In the genomic region with DNA sequence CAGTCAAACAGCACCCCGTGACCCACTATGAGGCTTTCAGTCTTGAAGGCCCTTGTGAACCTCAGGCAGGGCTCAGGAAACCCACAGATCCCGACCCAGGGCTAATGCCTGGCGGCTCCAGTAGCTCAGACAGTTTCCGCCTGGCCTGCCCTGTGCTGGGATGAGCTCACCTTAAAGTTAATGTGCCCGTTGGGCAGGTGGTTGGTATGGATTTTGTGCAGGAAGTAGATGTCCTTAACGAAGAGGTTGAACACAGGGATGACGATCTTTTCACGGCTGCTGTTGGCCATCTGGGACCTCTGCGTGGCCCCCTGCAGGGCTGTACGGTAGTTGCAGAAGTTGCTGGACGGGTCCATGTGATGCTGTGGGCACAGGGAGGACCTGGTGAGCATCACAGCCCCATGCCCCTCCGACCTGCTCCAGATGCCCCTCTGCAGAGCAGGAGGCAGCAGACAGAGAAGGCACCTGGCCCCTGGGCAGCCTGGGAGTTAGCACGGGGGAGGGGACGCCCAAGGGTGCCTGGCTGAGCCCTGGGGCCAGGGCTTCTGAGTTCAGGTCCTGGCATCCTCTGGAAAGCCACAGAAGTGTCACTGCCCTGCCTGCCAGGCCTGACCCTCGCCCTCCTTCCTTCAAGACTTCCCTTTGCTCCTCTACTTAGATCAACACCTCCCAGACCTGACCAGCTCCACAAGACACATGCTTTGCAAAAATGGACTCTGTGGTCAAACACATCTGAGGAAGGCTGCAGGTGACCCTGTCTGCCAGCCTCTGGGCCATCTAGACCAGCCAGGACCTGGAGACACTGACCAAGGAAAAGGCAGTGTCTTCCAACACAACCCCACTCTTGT, we compare ENCODE assay signal across 8 cellular contexts. TPM values are rescaled to one million over a fixed set of nuclear protein-coding genes. Genes with fewer than 3 reads are reported as not detected.
A peak's percentile ranks its signal among the peaks of the same experiment; 100 is the strongest.
DNase-seq lines count a peak whose midpoint lies in the region; ATAC-seq and TF ChIP-seq lines count a peak whose summit lies in the region.

No MANE protein-coding gene starts in this region.

- H3K27me3 Mint-ChIP-seq in activated naive CD8-positive, alpha-beta T cell treated with anti-CD3 and anti-CD28 coated beads, Interleukin-2, amount 50 U/mL, for 24 hours: no peaks in the 10 kb centered on the region
- H3K27me3 Mint-ChIP-seq in mesothelial cell of epicardium (ENCODE audit: low read depth): no peaks in the 10 kb centered on the region

- TF ChIP-seq CTCF in DOHH2 (IDR thresholded peaks at IDR 0.05; ENCODE audit: low read depth, low read length, poor library complexity, severe bottlenecking) (peak; percentile 65), mesothelial cell of epicardium (IDR thresholded peaks at IDR 0.05; ENCODE audit: unreplicated experiment) (no peak)

- no peaks in the 10 kb centered on the region for H3K27me3 ChIP-seq in DOHH2 (ENCODE audit: control insufficient read depth, low read length)

- no peaks in the 10 kb centered on the region for H3K9me3 Mint-ChIP-seq in activated naive CD8-positive, alpha-beta T cell treated with anti-CD3 and anti-CD28 coated beads, Interleukin-2, amount 50 U/mL, for 24 hours
- H3K9me3 Mint-ChIP-seq in mesothelial cell of epicardium: no peaks in the 10 kb centered on the region

- no peaks in the 10 kb centered on the region for H4K20me1 ChIP-seq in DOHH2 (ENCODE audit: control insufficient read depth, insufficient read depth, low read depth, low read length)

- H3K9me3 ChIP-seq in DOHH2 (ENCODE audit: control insufficient read depth, insufficient read depth, low read length): no peaks in the 10 kb centered on the region

- H3K4me3 Mint-ChIP-seq in activated naive CD8-positive, alpha-beta T cell treated with anti-CD3 and anti-CD28 coated beads, Interleukin-2, amount 50 U/mL, for 24 hours: no peak overlapping the region
- H3K4me3 Mint-ChIP-seq in mesothelial cell of epicardium: no peak overlapping the region

- no peaks in the 10 kb centered on the region for H3K9me2 ChIP-seq in DOHH2 (replicated peaks; ENCODE audit: control insufficient read depth, low read length)

- peaks cover 5% of the 10 kb centered on the region for H3K4me1 ChIP-seq in DOHH2 (ENCODE audit: control insufficient read depth, low read length)

- H3K36me3 ChIP-seq in DOHH2 (ENCODE audit: control insufficient read depth, low read length): no peaks in the 10 kb centered on the region

- DNase-seq in HT1080 (ENCODE audit: low read depth): peak; percentile 32
- DNase-seq in activated naive CD8-positive, alpha-beta T cell treated with anti-CD3 and anti-CD28 coated beads, Interleukin-2, amount 50 U/mL, for 24 hours: peak; percentile 32
- peak; percentile 14 to 25 for DNase-seq in mesothelial cell of epicardium (ENCODE audit: low spot score in 2 of 2, unreplicated experiment in 2 of 2)
- no peak for DNase-seq in T-helper 1 cell
- no peak for DNase-seq in foreskin melanocyte
- DNase-seq in putamen (ENCODE audit: low spot score): no peak
- DNase-seq in COR-L47 (lab: John Stamatoyannopoulos, UW): no peak

- H3K4me1 Mint-ChIP-seq in activated naive CD8-positive, alpha-beta T cell treated with anti-CD3 and anti-CD28 coated beads, Interleukin-2, amount 50 U/mL, for 24 hours: peaks cover 3% of the 10 kb centered on the region
- no peaks in the 10 kb centered on the region for H3K4me1 Mint-ChIP-seq in mesothelial cell of epicardium

- H3K79me2 ChIP-seq in DOHH2 (ENCODE audit: control insufficient read depth, low read length): no peaks in the 10 kb centered on the region

- H3K4me2 ChIP-seq in DOHH2 (ENCODE audit: low read length): no peak overlapping the region

- H3K27ac Mint-ChIP-seq in activated naive CD8-positive, alpha-beta T cell treated with anti-CD3 and anti-CD28 coated beads, Interleukin-2, amount 50 U/mL, for 24 hours: no peak overlapping the region
- H3K27ac Mint-ChIP-seq in mesothelial cell of epicardium: no peak overlapping the region

- no peaks in the 10 kb centered on the region for H3F3A ChIP-seq in DOHH2 (ENCODE audit: control insufficient read depth, insufficient read depth)

- H3K36me3 Mint-ChIP-seq in activated naive CD8-positive, alpha-beta T cell treated with anti-CD3 and anti-CD28 coated beads, Interleukin-2, amount 50 U/mL, for 24 hours (ENCODE audit: low read depth): no peaks in the 10 kb centered on the region
- H3K36me3 Mint-ChIP-seq in mesothelial cell of epicardium: no peaks in the 10 kb centered on the region

- H3K27ac ChIP-seq in DOHH2 (ENCODE audit: low read depth, low read length): no peak overlapping the region

- no peak overlapping the region for H3K4me3 ChIP-seq in DOHH2 (ENCODE audit: low read length)

- ATAC-seq in activated naive CD8-positive, alpha-beta T cell treated with anti-CD3 and anti-CD28 coated beads, Interleukin-2, amount 50 U/mL, for 24 hours: no peak

RNA-seq across cellular contexts. Expression of gene CSGALNACT2, which starts 59.8 kb away (rescaled TPM):
- 2.0 and 3.0 TPM in 2 replicates for total RNA-seq in HT1080 (2014; rRNA removed; shearing (Covaris generic))
- polyA plus RNA-seq in HT1080 (2015; cell fraction: cytosol; rRNA removed): 6.1 and 7.1 TPM in 2 replicates
- 9.7 and 10.5 TPM in 2 replicates for polyA plus RNA-seq in HT1080 (2015; cell fraction: nucleus; rRNA removed)
- 14.3 to 15.4 TPM (median 14.8 TPM) in 3 replicates for total RNA-seq in mesothelial cell of epicardium

Comparison
In these comparisons a context has a peak if more than half of its experiments do, and no peak if none do; other contexts are left out.
1. DNase-seq: peak in HT1080 (single experiment), activated naive CD8-positive, alpha-beta T cell treated with anti-CD3 and anti-CD28 coated beads, Interleukin-2, amount 50 U/mL, for 24 hours (single experiment) and mesothelial cell of epicardium (2 of 2); none in T-helper 1 cell (0 of 5), foreskin melanocyte (single experiment), putamen (single experiment) and COR-L47 (single experiment).